ENCODE assay signal across 1 cellular context in the genomic region with DNA sequence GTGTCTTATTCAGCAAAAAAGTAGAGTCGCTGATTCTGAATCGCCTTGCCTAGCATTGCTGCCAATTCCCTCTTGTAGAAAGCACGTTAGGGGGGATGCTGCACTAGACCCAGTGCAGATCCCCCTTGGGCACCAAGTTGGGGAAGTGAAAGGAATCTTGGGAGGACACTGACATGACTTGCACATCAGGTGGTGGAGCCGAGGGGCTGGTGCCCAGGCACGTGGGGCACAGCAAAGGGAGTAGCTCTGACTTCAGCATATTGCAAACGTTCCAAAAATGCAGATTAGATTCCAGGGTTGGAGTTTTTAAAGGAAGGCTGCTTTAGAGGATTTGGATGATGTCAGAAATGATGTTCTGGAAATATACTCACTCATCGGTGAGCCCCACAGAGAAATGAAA.
TF ChIP-seq lines count a peak whose summit lies in the region.

No MANE protein-coding gene starts in this region.

TF ChIP-seq in GM23338, 12 proteins besides CTCF, POLR2A, EP300 and RAD21:
- TF ChIP-seq, protein P1, sequence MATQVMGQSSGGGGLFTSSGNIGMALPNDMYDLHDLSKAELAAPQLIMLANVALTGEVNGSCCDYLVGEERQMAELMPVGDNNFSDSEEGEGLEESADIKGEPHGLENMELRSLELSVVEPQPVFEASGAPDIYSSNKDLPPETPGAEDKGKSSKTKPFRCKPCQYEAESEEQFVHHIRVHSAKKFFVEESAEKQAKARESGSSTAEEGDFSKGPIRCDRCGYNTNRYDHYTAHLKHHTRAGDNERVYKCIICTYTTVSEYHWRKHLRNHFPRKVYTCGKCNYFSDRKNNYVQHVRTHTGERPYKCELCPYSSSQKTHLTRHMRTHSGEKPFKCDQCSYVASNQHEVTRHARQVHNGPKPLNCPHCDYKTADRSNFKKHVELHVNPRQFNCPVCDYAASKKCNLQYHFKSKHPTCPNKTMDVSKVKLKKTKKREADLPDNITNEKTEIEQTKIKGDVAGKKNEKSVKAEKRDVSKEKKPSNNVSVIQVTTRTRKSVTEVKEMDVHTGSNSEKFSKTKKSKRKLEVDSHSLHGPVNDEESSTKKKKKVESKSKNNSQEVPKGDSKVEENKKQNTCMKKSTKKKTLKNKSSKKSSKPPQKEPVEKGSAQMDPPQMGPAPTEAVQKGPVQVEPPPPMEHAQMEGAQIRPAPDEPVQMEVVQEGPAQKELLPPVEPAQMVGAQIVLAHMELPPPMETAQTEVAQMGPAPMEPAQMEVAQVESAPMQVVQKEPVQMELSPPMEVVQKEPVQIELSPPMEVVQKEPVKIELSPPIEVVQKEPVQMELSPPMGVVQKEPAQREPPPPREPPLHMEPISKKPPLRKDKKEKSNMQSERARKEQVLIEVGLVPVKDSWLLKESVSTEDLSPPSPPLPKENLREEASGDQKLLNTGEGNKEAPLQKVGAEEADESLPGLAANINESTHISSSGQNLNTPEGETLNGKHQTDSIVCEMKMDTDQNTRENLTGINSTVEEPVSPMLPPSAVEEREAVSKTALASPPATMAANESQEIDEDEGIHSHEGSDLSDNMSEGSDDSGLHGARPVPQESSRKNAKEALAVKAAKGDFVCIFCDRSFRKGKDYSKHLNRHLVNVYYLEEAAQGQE (IDR thresholded peaks at IDR 0.05; ENCODE audit: unreplicated experiment): no peak
- TF ChIP-seq ETS1 (IDR thresholded peaks at IDR 0.05): no peak
- TF ChIP-seq ZNF114 (CRISPR knock-in tag; IDR thresholded peaks at IDR 0.05): no peak
- TF ChIP-seq ZNF462 (CRISPR knock-in tag; IDR thresholded peaks at IDR 0.05): no peak
- no peak for TF ChIP-seq EZH2 (IDR thresholded peaks at IDR 0.05; ENCODE audit: low read depth, unreplicated experiment)
- no peak for TF ChIP-seq NANOG (IDR thresholded peaks at IDR 0.05; ENCODE audit: borderline replicate concordance)
- no peak for TF ChIP-seq EZH2phosphoT487 (IDR thresholded peaks at IDR 0.05; ENCODE audit: unreplicated experiment)
- TF ChIP-seq CREB1 (CRISPR knock-in tag; IDR thresholded peaks at IDR 0.05; ENCODE audit: low read depth): no peak
